ENCODE assay signal across 12 cellular contexts in the genomic region with DNA sequence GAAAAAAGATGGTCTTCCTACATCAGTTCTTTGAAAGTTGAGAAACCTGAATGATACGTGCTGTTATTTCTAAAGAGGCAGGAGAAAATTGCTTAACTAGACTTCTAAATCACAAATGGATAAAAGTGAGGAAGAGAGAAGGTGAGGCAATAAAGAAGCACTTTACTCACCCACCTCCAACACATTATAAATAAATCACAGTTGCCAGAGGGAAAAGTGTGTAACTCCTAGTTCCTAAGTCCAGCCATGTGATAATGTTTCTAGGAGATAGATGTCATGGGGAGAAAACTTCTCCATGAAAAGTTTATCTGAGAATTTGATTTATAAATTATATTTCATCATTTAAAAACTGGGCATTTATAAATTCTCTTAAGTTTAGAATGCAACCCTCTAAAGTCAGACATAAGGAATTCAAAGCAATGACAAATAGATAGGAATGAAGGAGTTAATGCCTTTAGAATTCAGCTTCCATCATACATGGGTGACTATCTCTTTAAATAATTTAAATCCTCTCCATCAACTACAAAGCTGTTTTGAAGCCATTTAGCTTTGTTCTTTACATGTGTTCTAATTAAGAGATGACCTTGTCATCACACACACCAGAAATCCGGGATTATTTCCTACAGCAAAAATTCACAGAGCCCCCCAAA. TPM values are rescaled to one million over a fixed set of nuclear protein-coding genes. Genes with fewer than 3 reads are reported as not detected.
DNase-seq lines count a peak whose midpoint lies in the region; TF ChIP-seq lines count a peak whose summit lies in the region.
"Had no signal": no experiment of that assay in that cellular context is flagged by ENCODE, and none has a peak within 500 bp of the region (broad histone marks: within the 10 kb centered on the region; RNA-seq: fewer than 3 reads in every experiment).

No MANE protein-coding gene starts in this region.

- H3K27me3 Mint-ChIP-seq in osteocyte (ENCODE audit: unreplicated experiment), result no peaks in the 10 kb centered on the region
- H3K27me3 Mint-ChIP-seq: IgD-negative memory B cell had no signal

- peak overlapping the region; percentile 22; the same call in 1 of the 2 replicates for H3K4me3 ChIP-seq in Jurkat, Clone E6-1 (ENCODE audit: low read length)
- H3K4me3 ChIP-seq in dorsolateral prefrontal cortex, result peak overlapping the region in 38 of 59 donors; percentile 1 to 48 (median 20)
- H3K4me3 ChIP-seq: suprapubic skin had no signal

- peak overlapping the region in 44 of 59 donors; percentile 1 to 86 (median 48) for H3K27ac ChIP-seq in dorsolateral prefrontal cortex
- H3K27ac ChIP-seq: suprapubic skin had no signal

- TF ChIP-seq CTCF in dorsolateral prefrontal cortex (IDR thresholded peaks at IDR 0.05 in 54 of 56, conservative IDR thresholded peaks at IDR 0.05 in 2 of 56; ENCODE audit: low read depth in 1 of 56, partially characterized antibody in 56 of 56) (no peak), osteocyte (IDR thresholded peaks at IDR 0.05) (no peak)

- DNase-seq in NCI-H82 (lab: John Stamatoyannopoulos, UW) (peak; percentile 51), NCI-H82 treated with DMSO at 0.1 percent for 48 hours (lab: John Stamatoyannopoulos, UW; ENCODE audit: unreplicated experiment) (no peak), dorsolateral prefrontal cortex (no peak), osteocyte (ENCODE audit: extremely low spot score, unreplicated experiment) (no peak), NCI-H1417 treated with DMSO at 0.1 percent for 48 hours (lab: John Stamatoyannopoulos, UW) (no peak), DMS53 (lab: John Stamatoyannopoulos, UW) (no peak), NCI-H510A treated with DMSO at 0.1 percent for 48 hours (lab: John Stamatoyannopoulos, UW) (no peak)
- DNase-seq in Jurkat, Clone E6-1 (ENCODE audit: low read depth, low spot score), result no peak
- DNase-seq: 8988T, NCI-H345 had no signal

- intact Hi-C loops in dorsolateral prefrontal cortex (cut with DNase I), result no loop called here

- H3K27ac Mint-ChIP-seq in osteocyte (ENCODE audit: unreplicated experiment), result peak overlapping the region; percentile 89
- H3K27ac Mint-ChIP-seq: IgD-negative memory B cell had no signal

- H3K4me3 Mint-ChIP-seq in osteocyte (ENCODE audit: unreplicated experiment), result peak overlapping the region; percentile 65

- H3K36me3 Mint-ChIP-seq in osteocyte (ENCODE audit: unreplicated experiment), result peaks cover 4% of the 10 kb centered on the region

- H3K9me3 Mint-ChIP-seq in osteocyte (ENCODE audit: unreplicated experiment), result peaks cover 6% of the 10 kb centered on the region
- H3K9me3 Mint-ChIP-seq: IgD-negative memory B cell had no signal

- no peaks in the 10 kb centered on the region for H3K27me3 ChIP-seq in dorsolateral prefrontal cortex
- H3K27me3 ChIP-seq: suprapubic skin had no signal

- H3K4me1 Mint-ChIP-seq in osteocyte (ENCODE audit: unreplicated experiment), result peaks cover 58% of the 10 kb centered on the region

RNA-seq across cellular contexts. Expression of a gene that starts 60.0 kb away (rescaled TPM):
- polyA plus RNA-seq in Jurkat, Clone E6-1 (2012; ENCODE audit: insufficient read depth, insufficient read length), result 2.7 TPM
- total RNA-seq in dorsolateral prefrontal cortex, result 10 to 100 TPM; 24.3 to 54.6 (median 39.1) TPM
- 17.4 and 17.9 TPM in 2 replicates for total RNA-seq in osteocyte
